In genomic region chr10:90871279-90871760, GRCh38 we compare ENCODE assay signal across 8 cellular contexts. TPM values are rescaled to one million over a fixed set of nuclear protein-coding genes. Genes with fewer than 3 reads are reported as not detected.
DNase-seq lines count a peak whose midpoint lies in the region; ATAC-seq and TF ChIP-seq lines count a peak whose summit lies in the region.

No MANE protein-coding gene starts in this region.

- H3K79me2 ChIP-seq in hepatocyte = peaks cover 24% of the 10 kb centered on the region

- H3K4me2 ChIP-seq in hepatocyte = peak overlapping the region; percentile 84

- H3K36me3 ChIP-seq in HUES6 (ENCODE audit: control insufficient read depth, insufficient read depth, low read length) (peaks cover 15% of the 10 kb centered on the region), hepatocyte (replicated peaks; ENCODE audit: insufficient read depth, low read depth) (no peaks in the 10 kb centered on the region), prostate gland (no peaks in the 10 kb centered on the region)

- no peaks in the 10 kb centered on the region for H4K20me1 ChIP-seq in hepatocyte (ENCODE audit: insufficient read depth, poor library complexity, severe bottlenecking)

- TF ChIP-seq CTCF in hepatocyte (IDR thresholded peaks at IDR 0.05; ENCODE audit: poor library complexity) = peak; percentile 66
- TF ChIP-seq CTCF in prostate gland (IDR thresholded peaks at IDR 0.05) = peak in 3 of 4 experiments; percentile 21 to 34 (median 24)

- peak; percentile 66 for ATAC-seq in GM21528 (IDR thresholded peaks at IDR 0.05; ENCODE audit: low FRiP score, unreplicated experiment)

- peak; percentile 70 for DNase-seq in EH (ENCODE audit: low read depth)
- DNase-seq in SIG-M5 (lab: John Stamatoyannopoulos, UW) = peak; percentile 9
- peak; percentile 86 for DNase-seq in astrocyte of the hippocampus (ENCODE audit: low read depth, low spot score)
- peak; percentile 77 for DNase-seq in hepatocyte (ENCODE audit: low spot score)
- DNase-seq in prostate gland (ENCODE audit: low spot score) = no peak
- no peak for DNase-seq in cortex of kidney (lab: John Stamatoyannopoulos, UW)

- H3K4me1 ChIP-seq in HUES6 (ENCODE audit: control insufficient read depth, insufficient read depth, low read length) (peaks cover 13% of the 10 kb centered on the region; the same call in 1 of the 2 replicates), hepatocyte (ENCODE audit: insufficient read depth) (no peaks in the 10 kb centered on the region), prostate gland (replicated peaks) (peaks cover 4% of the 10 kb centered on the region)

- no peaks in the 10 kb centered on the region for H3K27me3 ChIP-seq in HUES6 (ENCODE audit: control insufficient read depth, insufficient read depth, low read length)
- no peaks in the 10 kb centered on the region for H3K27me3 ChIP-seq in hepatocyte
- H3K27me3 ChIP-seq in prostate gland (replicated peaks; ENCODE audit: insufficient read depth) = no peaks in the 10 kb centered on the region

- H3K9ac ChIP-seq in HUES6 (ENCODE audit: low read length) = peak overlapping the region; percentile 95

- no peaks in the 10 kb centered on the region for H3K9me2 ChIP-seq in hepatocyte (replicated peaks; ENCODE audit: insufficient read depth)

- H3K9me3 ChIP-seq in HUES6 (ENCODE audit: control insufficient read depth, insufficient read depth, low read depth, low read length) = peaks cover 5% of the 10 kb centered on the region; the same call in 1 of the 2 replicates
- H3K9me3 ChIP-seq in hepatocyte (ENCODE audit: low read depth) = no peaks in the 10 kb centered on the region
- H3K9me3 ChIP-seq in prostate gland = no peaks in the 10 kb centered on the region

- intact Hi-C loops in prostate gland (cut with DNase I) = no loop called here

- 1% methylated on average over 14 of the region's 14 CpGs for WGBS in hepatocyte (ENCODE audit: low lambda C conversion rate, missing lambda C conversion rate)
- 6% methylated on average over 14 of the region's 14 CpGs for WGBS in prostate gland

- H3K27ac ChIP-seq in HUES6 (ENCODE audit: low read depth, low read length) = peak overlapping the region; percentile 77; the same call in 1 of the 2 replicates
- H3K27ac ChIP-seq in hepatocyte = peak overlapping the region; percentile 39
- peak overlapping the region; percentile 63 to 67 for H3K27ac ChIP-seq in prostate gland

- H2AFZ ChIP-seq in hepatocyte = peak overlapping the region; percentile 89

- H3K4me3 ChIP-seq in HUES6 (ENCODE audit: low read depth, low read length) (peak overlapping the region; percentile 95), hepatocyte (peak overlapping the region; percentile 70), prostate gland (peak overlapping the region; percentile 60 to 63)

- TF ChIP-seq POLR2A in prostate gland (IDR thresholded peaks at IDR 0.05) = no peak

RNA-seq across cellular contexts. Expression of gene RPP30, which starts 0.5 kb away (rescaled TPM):
- total RNA-seq in hepatocyte = 33.1 and 33.4 TPM in 2 replicates
- polyA plus RNA-seq in hepatocyte = 28.4 and 38.6 TPM in 2 replicates
- total RNA-seq in prostate gland = 10 to 100 TPM; 37.1 to 43.6 TPM

RNA-seq across cellular contexts. Expression of gene HTR7, which starts 13.5 kb away (rescaled TPM):
- total RNA-seq in hepatocyte (1.6 and 1.8 TPM in 2 replicates), prostate gland (1 to 10 TPM in 1 of 2 donors, under 1 TPM in 1; 0.77 to 3.5 TPM)
- 0.23 and 1.4 TPM in 2 replicates for polyA plus RNA-seq in hepatocyte

RNA-seq across cellular contexts. Expression of gene ANKRD1, which starts 49.6 kb away (rescaled TPM):
- total RNA-seq in hepatocyte (99.9 and 105 TPM in 2 replicates), prostate gland (10 to 100 TPM in 1 of 2 donors, not detected in 1; 20.0 TPM)
- polyA plus RNA-seq in hepatocyte = 43.4 and 49.5 TPM in 2 replicates

Comparison
In these comparisons a context has a peak if more than half of its experiments do, and no peak if none do; other contexts are left out.
1. DNase-seq: peak in EH (single experiment), SIG-M5 (single experiment), astrocyte of the hippocampus (single experiment) and hepatocyte (single experiment); none in prostate gland (single experiment) and cortex of kidney (single experiment).
2. Peak in every context shown above with its lines, with median percentiles within 50 percentile points of each other: H3K27ac ChIP-seq and H3K4me3 ChIP-seq.